30 cellular contexts compared by ENCODE assay signal in the genomic region with DNA sequence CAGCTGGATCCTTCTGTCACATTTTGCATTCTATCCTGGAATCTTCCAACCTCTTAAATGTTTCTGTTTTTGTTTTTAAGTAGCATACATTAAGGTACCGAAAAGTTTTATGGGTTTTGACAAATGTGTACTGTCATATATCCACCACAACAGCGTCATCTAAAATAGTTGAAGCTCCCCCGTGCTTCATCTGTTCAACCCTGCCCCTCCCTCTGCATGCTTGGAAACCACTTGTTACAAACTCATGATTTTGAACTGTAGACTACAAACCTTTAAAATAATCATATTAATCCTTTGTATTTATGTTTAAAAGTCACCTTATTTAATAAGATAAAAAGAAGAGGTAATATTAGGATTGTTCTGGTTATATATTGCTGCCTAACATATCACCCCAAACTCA.
"Had no signal": no experiment of that assay in that cellular context is flagged by ENCODE, and none has a peak within 500 bp of the region (broad histone marks: within the 10 kb centered on the region; RNA-seq: fewer than 3 reads in every experiment).

No MANE protein-coding gene starts in this region.

- H3K4me1 ChIP-seq: adrenal gland, ascending aorta, breast epithelium had no signal

- H3K9me3 ChIP-seq: adrenal gland, ascending aorta, breast epithelium had no signal

- H3K4me3 ChIP-seq: adrenal gland, ascending aorta, body of pancreas, breast epithelium, cardiac muscle cell had no signal

- DNase-seq: activated effector memory CD4-positive, alpha-beta T cell treated with anti-CD3 and anti-CD28 coated beads, Interleukin-2, amount 50 U/mL, for 16 hours; activated effector memory CD4-positive, alpha-beta T cell treated with Interleukin-2 at 50 U/mL for 16 hours; activated gamma-delta T cell; activated gamma-delta T cell treated with Interleukin-2 at 50 U/mL for 16 hours; activated naive CD4-positive, alpha-beta T cell; activated naive CD4-positive, alpha-beta T cell treated with anti-CD3 and anti-CD28 coated beads for 36 hours; activated naive CD4-positive, alpha-beta T cell treated with anti-CD3 and anti-CD28 coated beads, Interleukin-2, amount 10 ng/mL, durations not matched to agents 7 days and 5 days; activated naive CD4-positive, alpha-beta T cell treated with anti-CD3 and anti-CD28 coated beads, Interleukin-2, amount 50 U/mL, for 16 hours; activated naive CD4-positive, alpha-beta T cell treated with Interleukin-2 at 50 U/mL for 16 hours; activated naive CD8-positive, alpha-beta T cell treated with anti-CD3 and anti-CD28 coated beads for 36 hours; activated naive CD8-positive, alpha-beta T cell treated with anti-CD3 and anti-CD28 coated beads, Interleukin-2, amount 10 ng/mL, durations not matched to agents 7 days and 5 days; activated naive CD8-positive, alpha-beta T cell treated with anti-CD3 and anti-CD28 coated beads, Interleukin-2, amount 50 U/mL, for 24 hours; activated T-cell treated with anti-CD3 and anti-CD28 coated beads, Interleukin-2, amount 50 U/mL, for 1 hour; activated T-cell treated with anti-CD3 and anti-CD28 coated beads, Interleukin-2, amount 50 U/mL, for 24 hours; activated T-cell treated with anti-CD3 and anti-CD28 coated beads, Interleukin-2, amount 50 U/mL, for 4 hours; activated T-cell treated with anti-CD3 and anti-CD28 coated beads, Interleukin-2, amount 50 U/mL, for 48 hours; activated T-cell treated with anti-CD3 and anti-CD28 coated beads, Interleukin-2, amount 50 U/mL, for 72 hours; adrenal gland; amniotic stem cell; amygdala; anterior cingulate cortex; aorta; body of pancreas; brain microvascular endothelial cell; caudate nucleus; central memory CD4-positive, alpha-beta T cell; cerebellar nuclear complex had no signal

- H3K27ac ChIP-seq: adrenal gland, ascending aorta, body of pancreas, brain microvascular endothelial cell, breast epithelium, cardiac muscle cell had no signal

- H3K36me3 ChIP-seq: adrenal gland, ascending aorta, brain microvascular endothelial cell, breast epithelium, cardiac muscle cell had no signal

- H3K27me3 ChIP-seq: adrenal gland, ascending aorta, body of pancreas, brain microvascular endothelial cell, breast epithelium, cardiac muscle cell had no signal
